18 cellular contexts compared by ENCODE assay signal in the genomic region with DNA sequence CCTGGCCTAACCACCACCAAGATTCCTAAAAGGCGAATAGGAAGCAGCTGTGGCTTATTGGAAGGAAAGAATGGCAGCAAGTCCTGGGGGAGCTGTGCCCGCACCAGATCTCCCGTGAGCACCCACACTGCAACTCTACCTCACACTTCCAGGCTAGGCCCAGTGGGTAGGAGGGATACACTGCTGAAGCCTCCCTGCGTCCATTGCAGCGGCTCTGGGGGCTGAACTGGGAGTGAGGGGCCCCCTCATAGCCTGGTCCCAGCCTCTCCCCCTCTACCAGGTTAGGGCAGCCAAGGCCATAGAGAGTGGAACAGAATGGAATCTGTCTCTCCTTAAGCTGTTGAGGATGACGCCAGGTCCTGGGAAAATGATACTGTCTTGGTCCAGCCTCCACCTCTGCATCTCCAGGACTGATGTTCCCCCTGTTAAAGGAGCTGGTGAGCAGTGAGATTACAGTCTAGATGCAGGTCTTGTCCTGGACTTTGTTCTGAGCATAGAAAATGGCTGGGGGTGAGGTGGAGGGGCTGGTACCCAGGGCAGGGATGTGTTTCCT. TPM values are rescaled to one million over a fixed set of nuclear protein-coding genes. Genes with fewer than 3 reads are reported as not detected.
DNase-seq lines count a peak whose midpoint lies in the region; ATAC-seq, FAIRE-seq and TF ChIP-seq lines count a peak whose summit lies in the region.
"Had no signal": no experiment of that assay in that cellular context is flagged by ENCODE, and none has a peak within 500 bp of the region (broad histone marks: within the 10 kb centered on the region; RNA-seq: fewer than 3 reads in every experiment).

No MANE protein-coding gene starts in this region.

- no peak overlapping the region for H3K4me3 ChIP-seq in small intestine (ENCODE audit: low read depth in 1 of 2, low read length in 2 of 2)

- DNase-seq in stimulated activated naive CD8-positive, alpha-beta T cell treated with anti-CD3 and anti-CD28 coated beads, Interleukin-15, Interleukin-2, amounts not matched to agents 100 U/mL and 50 U/mL, for 24 hours, result no peak
- DNase-seq in activated B cell treated with CpG ODN at 0.5 μM for 24 hours (no peak), naive B cell (no peak), small intestine (no peak), inferior parietal cortex (ENCODE audit: extremely low spot score) (no peak), NOMO-1 treated with DMSO at 0.1 percent for 48 hours (lab: John Stamatoyannopoulos, UW; ENCODE audit: unreplicated experiment) (no peak)
- DNase-seq in effector CD4-positive, alpha-beta T cell, result no peak
- DNase-seq: ACHN; CD8-positive, alpha-beta T cell; GF-D8; NCI-H1436 treated with DMSO at 0.1 percent for 48 hours; NCI-H2081; NCI-H510A treated with DMSO at 0.1 percent for 48 hours; SHP77 treated with DMSO at 0.1 percent for 48 hours had no signal

- peak overlapping the region; percentile 55 for H3K27ac Mint-ChIP-seq in stimulated activated naive CD8-positive, alpha-beta T cell treated with anti-CD3 and anti-CD28 coated beads, Interleukin-15, Interleukin-2, amounts not matched to agents 100 ng/mL and 50 ng/mL, for 24 hours
- H3K27ac Mint-ChIP-seq in activated B cell treated with CpG ODN at 0.5 μM for 24 hours (peak overlapping the region; percentile 24), naive B cell (peak overlapping the region in 4 of 6 donors; percentile 42 to 74 (median 63))

- TF ChIP-seq CTCF in activated B cell treated with CpG ODN at 0.5 μM for 24 hours (IDR thresholded peaks at IDR 0.05), result no peak

- no peak for ATAC-seq in stimulated activated naive CD8-positive, alpha-beta T cell treated with anti-CD3 and anti-CD28 coated beads, Interleukin-15, Interleukin-2, amounts not matched to agents 100 U/mL and 50 U/mL, for 24 hours
- ATAC-seq in activated B cell treated with CpG ODN at 0.5 μM for 24 hours (ENCODE audit: low read depth) (no peak), naive B cell (ENCODE audit: low read depth in 2 of 2) (no peak)
- ATAC-seq: CD8-positive, alpha-beta T cell had no signal

- intact Hi-C loops in activated B cell treated with CpG ODN at 0.5 μM for 24 hours (cut with micrococcal nuclease), result no loop called here

- no peaks in the 10 kb centered on the region for H3K9me3 ChIP-seq in small intestine (ENCODE audit: control insufficient read depth, low read depth)

- POLR2A ChIA-PET in activated B cell treated with CpG ODN at 0.5 μM for 24 hours (lab: Charles Lee), result interaction anchor here (1.0 to 3.2 kb wide), 5 partner anchors 11 to 576 kb away, joined by 3 to 23 read pairs (median 4); a partner anchor contains a TSS

- CTCF ChIA-PET in activated B cell treated with CpG ODN at 0.5 μM for 24 hours (lab: Charles Lee), result no interaction called here

- no peak for FAIRE-seq in small intestine (lab: Jason Lieb, UNC)
- FAIRE-seq: D721Med, RCC 7860 had no signal

- H3K4me3 Mint-ChIP-seq in stimulated activated naive CD8-positive, alpha-beta T cell treated with anti-CD3 and anti-CD28 coated beads, Interleukin-15, Interleukin-2, amounts not matched to agents 100 ng/mL and 50 ng/mL, for 24 hours, result no peak overlapping the region
- H3K4me3 Mint-ChIP-seq in activated B cell treated with CpG ODN at 0.5 μM for 24 hours (no peak overlapping the region), naive B cell (no peak overlapping the region)
- H3K4me3 Mint-ChIP-seq: CD8-positive, alpha-beta T cell had no signal

- H3K36me3 Mint-ChIP-seq in stimulated activated naive CD8-positive, alpha-beta T cell treated with anti-CD3 and anti-CD28 coated beads, Interleukin-15, Interleukin-2, amounts not matched to agents 100 ng/mL and 50 ng/mL, for 24 hours (ENCODE audit: low read depth), result peaks cover 66% of the 10 kb centered on the region
- H3K36me3 Mint-ChIP-seq in activated B cell treated with CpG ODN at 0.5 μM for 24 hours (ENCODE audit: low read depth) (peaks cover 88% of the 10 kb centered on the region), naive B cell (peaks cover 10 to 16% of the 10 kb centered on the region in 2 donors)

- peaks cover 2 to 7% of the 10 kb centered on the region in 2 donors for H3K36me3 ChIP-seq in small intestine (ENCODE audit: control insufficient read depth in 2 of 2, insufficient read depth in 2 of 2, low read length in 2 of 2)

- WGBS in small intestine, 3 donors, result 95 to 97% (median 97%) methylated on average over 6 of the region's 6 CpGs

- H3K27me3 Mint-ChIP-seq in stimulated activated naive CD8-positive, alpha-beta T cell treated with anti-CD3 and anti-CD28 coated beads, Interleukin-15, Interleukin-2, amounts not matched to agents 100 ng/mL and 50 ng/mL, for 24 hours, result no peaks in the 10 kb centered on the region
- H3K27me3 Mint-ChIP-seq in activated B cell treated with CpG ODN at 0.5 μM for 24 hours (no peaks in the 10 kb centered on the region), naive B cell (no peaks in the 10 kb centered on the region)

- no peak overlapping the region for H3K27ac ChIP-seq in small intestine (ENCODE audit: low read depth in 1 of 2, low read length in 1 of 2)

- H3K4me1 Mint-ChIP-seq in stimulated activated naive CD8-positive, alpha-beta T cell treated with anti-CD3 and anti-CD28 coated beads, Interleukin-15, Interleukin-2, amounts not matched to agents 100 ng/mL and 50 ng/mL, for 24 hours (ENCODE audit: low read depth), result peaks cover 6% of the 10 kb centered on the region
- H3K4me1 Mint-ChIP-seq in activated B cell treated with CpG ODN at 0.5 μM for 24 hours (peaks cover 15% of the 10 kb centered on the region), naive B cell (peaks cover 19 to 25% (median 20%) of the 10 kb centered on the region in 3 donors)

- H3K27me3 ChIP-seq in small intestine (ENCODE audit: control insufficient read depth in 2 of 2, insufficient read depth in 2 of 2, low read length in 2 of 2), result no peaks in the 10 kb centered on the region

- no peaks in the 10 kb centered on the region for H3K9me3 Mint-ChIP-seq in stimulated activated naive CD8-positive, alpha-beta T cell treated with anti-CD3 and anti-CD28 coated beads, Interleukin-15, Interleukin-2, amounts not matched to agents 100 ng/mL and 50 ng/mL, for 24 hours
- H3K9me3 Mint-ChIP-seq in activated B cell treated with CpG ODN at 0.5 μM for 24 hours, result no peaks in the 10 kb centered on the region
- peaks cover 0 to 2% (median 0%) of the 10 kb centered on the region in 7 donors for H3K9me3 Mint-ChIP-seq in naive B cell
- H3K9me3 Mint-ChIP-seq: CD8-positive, alpha-beta T cell had no signal

- no peaks in the 10 kb centered on the region for H3K4me1 ChIP-seq in small intestine (ENCODE audit: control insufficient read depth in 2 of 2, insufficient read depth in 1 of 2, low read depth in 1 of 2, low read length in 1 of 2)

RNA-seq across cellular contexts. Expression of a gene that starts 11.3 kb away (rescaled TPM):
- total RNA-seq in activated B cell treated with CpG ODN at 0.5 μM for 24 hours, result 120 and 121 TPM in 2 replicates
- polyA plus RNA-seq in naive B cell (ENCODE audit: low read depth in 6 of 6) (100 to 1,000 TPM; 153 to 199 (median 177) TPM), small intestine (10 to 100 TPM in 2 of 3 donors, 1 to 10 TPM in 1; 8.7 to 36.1 (median 14.6) TPM)

RNA-seq across cellular contexts. Expression of a gene that starts 20.0 kb away (rescaled TPM):
- 1.7 and 2.3 TPM in 2 replicates for total RNA-seq in activated B cell treated with CpG ODN at 0.5 μM for 24 hours
- polyA plus RNA-seq in naive B cell (ENCODE audit: low read depth in 6 of 6) (1 to 10 TPM in 1 of 6 donors, under 1 TPM in 3, not detected in 2; 0.26 to 1.1 (median 0.28) TPM), small intestine (under 1 TPM in 1 of 3 donors, not detected in 2; 0.34 TPM)
- total RNA-seq: H4 had no signal

RNA-seq across cellular contexts. Expression of a gene that starts 24.7 kb away (rescaled TPM):
- total RNA-seq in activated B cell treated with CpG ODN at 0.5 μM for 24 hours, result not detected in 2 replicates
- 1 to 10 TPM in 1 of 6 donors, under 1 TPM in 3, not detected in 2; 0.41 to 1.9 (median 0.68) TPM for polyA plus RNA-seq in naive B cell (ENCODE audit: low read depth in 6 of 6)
- not detected for polyA plus RNA-seq in small intestine
- total RNA-seq: CD8-positive, alpha-beta T cell; H4 had no signal

RNA-seq across cellular contexts. Expression of a gene that starts 38.4 kb away (rescaled TPM):
- 11.8 and 13.2 TPM in 2 replicates for total RNA-seq in activated B cell treated with CpG ODN at 0.5 μM for 24 hours
- polyA plus RNA-seq in naive B cell (ENCODE audit: low read depth in 6 of 6) (10 to 100 TPM; 10.6 to 23.5 (median 15.7) TPM), small intestine (10 to 100 TPM; 17.8 to 51.4 (median 34.6) TPM)

RNA-seq across cellular contexts. Expression of a gene that starts 43.8 kb away (rescaled TPM):
- 26.7 and 26.8 TPM in 2 replicates for total RNA-seq in activated B cell treated with CpG ODN at 0.5 μM for 24 hours
- polyA plus RNA-seq in naive B cell (ENCODE audit: low read depth in 6 of 6) (10 to 100 TPM; 13.6 to 23.8 (median 14.5) TPM), small intestine (10 to 100 TPM; 44.2 to 96.8 (median 46.7) TPM)

Comparison
In these comparisons a context has a peak if more than half of its experiments do, and no peak if none do; other contexts are left out.
1. RNA of a gene that starts 11.3 kb away (polyA plus RNA-seq): 153 to 199 TPM in naive B cell; 8.7 to 36.1 TPM in small intestine; every median in the first group is over 4 times any median in the second.
2. Peak in every context shown above with its lines, with median percentiles within 50 percentile points of each other: H3K27ac Mint-ChIP-seq.